ENCODE assay signal across 8 cellular contexts in the genomic region with DNA sequence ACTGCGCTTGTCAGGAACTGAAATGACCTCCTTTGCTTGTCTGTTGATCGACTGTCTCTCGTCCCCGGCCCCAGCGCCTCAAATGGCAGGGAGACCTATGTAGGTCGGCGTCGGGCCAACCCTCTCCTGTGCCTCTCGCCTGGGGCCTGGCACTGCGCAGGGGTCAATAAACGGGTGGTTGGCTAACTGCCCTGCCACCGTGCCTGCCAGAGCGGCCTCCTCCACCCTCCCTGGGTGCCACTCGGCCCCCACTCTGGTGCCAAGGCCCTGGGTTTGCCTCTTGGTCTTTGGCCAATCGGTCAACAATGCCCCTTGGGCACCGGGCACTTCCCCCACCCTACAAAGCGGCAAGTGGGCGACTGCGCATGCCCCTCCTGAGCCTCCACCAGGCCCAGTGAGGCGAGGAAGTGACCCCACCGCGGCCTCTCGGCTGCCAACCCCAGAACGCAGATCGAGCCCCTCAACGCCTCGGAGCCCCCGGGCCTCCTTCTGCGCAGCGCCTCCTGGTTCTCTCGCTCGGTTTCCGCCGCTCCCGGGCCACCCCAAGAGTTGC. TPM values are rescaled to one million over a fixed set of nuclear protein-coding genes. Genes with fewer than 3 reads are reported as not detected.
DNase-seq lines count a peak whose midpoint lies in the region; ATAC-seq and TF ChIP-seq lines count a peak whose summit lies in the region.

No MANE protein-coding gene starts in this region.

- H3K36me3 Mint-ChIP-seq in HFFc6 (ENCODE audit: low read depth) (peaks cover 22% of the 10 kb centered on the region; the same call in 1 of the 2 replicates), memory B cell (peaks cover 3% of the 10 kb centered on the region)

- no peak for TF ChIP-seq CTCF in HFFc6 (IDR thresholded peaks at IDR 0.05)

- H3K4me3 ChIP-seq in endocrine pancreas (ENCODE audit: control insufficient read depth, insufficient read depth, low read length) = peak overlapping the region; percentile 30

- no peaks in the 10 kb centered on the region for H3K4me1 ChIP-seq in endocrine pancreas (ENCODE audit: control insufficient read depth, insufficient read depth, low read length)

- DNase-seq in NCI-H82 (lab: John Stamatoyannopoulos, UW) = peak; percentile 52
- DNase-seq in NCI-H82 treated with DMSO at 0.1 percent for 48 hours (lab: John Stamatoyannopoulos, UW; ENCODE audit: unreplicated experiment) = no peak
- no peak for DNase-seq in HFFc6
- DNase-seq in NCI-H1092 treated with DMSO at 0.1 percent for 48 hours (lab: John Stamatoyannopoulos, UW) = peak; percentile 87
- peak; percentile 65 to 66 for DNase-seq in activated CD4-positive, alpha-beta T cell treated with anti-CD3 and anti-CD28 coated beads, Interleukin-2, amount 50 U/mL, for 48 hours
- DNase-seq in memory B cell (ENCODE audit: low spot score in 2 of 2) = no peak
- DNase-seq in stimulated activated naive CD8-positive, alpha-beta T cell treated with anti-CD3 and anti-CD28 coated beads, Interleukin-15, Interleukin-2, amounts not matched to agents 100 U/mL and 50 U/mL, for 24 hours = peak; percentile 70

- H3K27me3 Mint-ChIP-seq in HFFc6 (ENCODE audit: insufficient read depth) = no peaks in the 10 kb centered on the region; the same call in 1 of the 2 replicates
- no peaks in the 10 kb centered on the region for H3K27me3 Mint-ChIP-seq in memory B cell

- peak overlapping the region; percentile 90 for H3K4me3 Mint-ChIP-seq in HFFc6
- peak overlapping the region; percentile 84 for H3K4me3 Mint-ChIP-seq in memory B cell

- H3K9ac ChIP-seq in endocrine pancreas (ENCODE audit: control insufficient read depth, insufficient read depth, low read length) = peak overlapping the region; percentile 94

- H3K9me3 ChIP-seq in endocrine pancreas (ENCODE audit: control insufficient read depth, low read length) = no peaks in the 10 kb centered on the region

- H3K36me3 ChIP-seq in endocrine pancreas (ENCODE audit: control insufficient read depth, insufficient read depth, low read length) = peaks cover 3% of the 10 kb centered on the region

- no peaks in the 10 kb centered on the region for H3K27me3 ChIP-seq in endocrine pancreas (ENCODE audit: control insufficient read depth, insufficient read depth, low read length)

- peak; percentile 20 for ATAC-seq in memory B cell (ENCODE audit: low read depth)
- ATAC-seq in stimulated activated naive CD8-positive, alpha-beta T cell treated with anti-CD3 and anti-CD28 coated beads, Interleukin-15, Interleukin-2, amounts not matched to agents 100 U/mL and 50 U/mL, for 24 hours = peak; percentile 29

- H3K9me3 Mint-ChIP-seq in HFFc6 = no peaks in the 10 kb centered on the region
- H3K9me3 Mint-ChIP-seq in memory B cell = no peaks in the 10 kb centered on the region

- H3K4me1 Mint-ChIP-seq in HFFc6 (ENCODE audit: low read depth) (peaks cover 18% of the 10 kb centered on the region), memory B cell (peaks cover 16% of the 10 kb centered on the region)

- H3K27ac Mint-ChIP-seq in HFFc6 = peak overlapping the region; percentile 89
- H3K27ac Mint-ChIP-seq in memory B cell = peak overlapping the region; percentile 28

RNA-seq across cellular contexts. Expression of gene KEAP1, which starts 1.1 kb away (rescaled TPM):
- 10 to 100 TPM; 58.9 to 77.1 (median 67.2) TPM for total RNA-seq in HFFc6 (2021; fragmentation: NEBNext Ultra II Directional; extraction: Animal tissue kit (Norgen Biotek cat#: 25700))

RNA-seq across cellular contexts. Expression of gene S1PR5, which starts 15.2 kb away (rescaled TPM):
- 1 to 10 TPM; 1.9 to 2.6 (median 2.4) TPM for total RNA-seq in HFFc6 (2021; fragmentation: NEBNext Ultra II Directional; extraction: Animal tissue kit (Norgen Biotek cat#: 25700))

RNA-seq across cellular contexts. Expression of gene ATG4D, which starts 41.7 kb away (rescaled TPM):
- 10 to 100 TPM; 19.4 to 24.5 (median 22.5) TPM for total RNA-seq in HFFc6 (2021; fragmentation: NEBNext Ultra II Directional; extraction: Animal tissue kit (Norgen Biotek cat#: 25700))

Comparison
In these comparisons a context has a peak if more than half of its experiments do, and no peak if none do; other contexts are left out.
1. DNase-seq: peak in NCI-H82 (single experiment), NCI-H1092 treated with DMSO at 0.1 percent for 48 hours (single experiment), activated CD4-positive, alpha-beta T cell treated with anti-CD3 and anti-CD28 coated beads, Interleukin-2, amount 50 U/mL, for 48 hours (2 of 2) and stimulated activated naive CD8-positive, alpha-beta T cell treated with anti-CD3 and anti-CD28 coated beads, Interleukin-15, Interleukin-2, amounts not matched to agents 100 U/mL and 50 U/mL, for 24 hours (single experiment); none in NCI-H82 treated with DMSO at 0.1 percent for 48 hours (single experiment), HFFc6 (single experiment) and memory B cell (0 of 2).